ENCODE assay signal across 21 cellular contexts in the genomic region with DNA sequence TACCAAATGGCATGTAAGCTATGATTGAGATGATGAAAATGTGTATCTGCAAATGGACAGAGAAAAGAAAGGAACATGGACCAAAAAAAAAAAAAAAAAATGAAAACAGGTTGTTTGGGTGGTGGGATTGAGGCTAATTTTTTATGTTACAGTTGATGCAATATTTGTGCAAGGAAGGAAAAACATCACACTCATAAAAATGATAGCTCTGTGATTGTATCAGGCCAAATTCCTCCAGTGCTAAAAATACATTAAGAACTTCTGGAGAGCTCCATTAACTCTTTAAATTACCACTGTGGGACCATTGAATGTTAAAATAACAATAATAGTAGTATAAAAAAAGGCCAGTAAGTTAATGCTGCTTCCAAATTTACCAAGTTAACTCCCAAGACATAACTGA.
"Had no signal": no experiment of that assay in that cellular context is flagged by ENCODE, and none has a peak within 500 bp of the region (broad histone marks: within the 10 kb centered on the region; RNA-seq: fewer than 3 reads in every experiment).

No MANE protein-coding gene starts in this region.

- H3K36me3 ChIP-seq: MG63 had no signal

- DNase-seq: IMR-90, Karpas-422, KG1, MG63, NCI-H1092 treated with DMSO at 0.1 percent for 48 hours, NCI-H1436, NCI-H187, NCI-H2029, NCI-H2081 treated with DMSO at 0.1 percent for 48 hours, NCI-H2171, NCI-H226, NCI-H446, NCI-H510A, NCI-H524 treated with DMSO at 0.1 percent for 48 hours, NCI-H69, NCI-H774, PC-3, SHP77 had no signal

- ATAC-seq: Panc1, PC-3, SK-N-SH treated with all-trans-retinoic acid at 6 μM for 48 hours had no signal

- H3K27me3 ChIP-seq: MG63 had no signal

- H3K27ac ChIP-seq: RWPE1 had no signal

- H3K4me3 ChIP-seq: MG63 had no signal
